Comparison of ENCODE assay signal across 17 cellular contexts in the genomic region with DNA sequence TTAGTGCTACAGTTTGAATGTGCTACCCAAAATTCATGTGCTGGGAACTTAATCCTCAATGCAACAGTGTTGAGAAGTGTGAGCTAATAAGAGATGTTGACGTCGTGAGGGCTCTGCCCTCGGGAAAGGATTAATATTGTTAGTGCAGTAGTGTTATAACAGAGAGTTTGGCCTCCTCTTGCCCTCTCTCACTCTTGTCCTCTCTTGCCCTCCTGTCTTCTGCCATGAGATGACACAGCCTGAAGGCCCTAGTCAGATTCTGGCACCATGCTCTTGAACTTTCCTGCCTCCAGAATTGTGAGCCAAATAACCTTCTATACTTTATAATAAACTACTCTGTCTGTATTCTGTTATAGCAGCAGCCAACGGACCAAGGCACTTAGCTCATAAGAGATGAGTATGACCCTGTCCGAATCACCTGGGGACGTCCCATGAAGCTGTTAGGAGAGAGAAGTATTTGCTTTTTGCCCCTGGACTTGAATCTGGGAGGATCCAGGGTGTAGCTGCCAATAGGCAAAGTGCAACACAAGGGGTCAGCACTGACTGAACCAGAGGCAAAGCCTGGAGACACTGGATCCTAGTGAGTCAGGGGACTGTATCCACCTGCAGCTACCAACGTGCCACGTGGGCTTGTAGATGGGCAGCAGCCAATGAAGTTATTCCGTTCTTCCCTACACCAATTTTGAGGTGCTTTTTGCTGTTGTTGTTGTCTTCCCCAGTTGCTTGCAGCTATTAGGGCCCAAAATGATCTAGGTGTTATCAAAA.
A peak's percentile ranks its signal among the peaks of the same experiment; 100 is the strongest.
DNase-seq lines count a peak whose midpoint lies in the region; ATAC-seq and TF ChIP-seq lines count a peak whose summit lies in the region.
"Had no signal": no experiment of that assay in that cellular context is flagged by ENCODE, and none has a peak within 500 bp of the region (broad histone marks: within the 10 kb centered on the region; RNA-seq: fewer than 3 reads in every experiment).

No MANE protein-coding gene starts in this region.

- no peak overlapping the region for H3K4me3 ChIP-seq in right cardiac atrium (ENCODE audit: low read length)
- no peak overlapping the region for H3K4me3 ChIP-seq in fibroblast of the aortic adventitia (ENCODE audit: low read depth, low read length)
- no peak overlapping the region for H3K4me3 ChIP-seq in CD8-positive, alpha-beta T cell (ENCODE audit: low read depth, low read length)

- DNase-seq in right cardiac atrium (no peak), cardiac septum (ENCODE audit: low spot score) (no peak), SK-MEL-5 (ENCODE audit: low read depth, low spot score) (peak; percentile 40), fibroblast of the aortic adventitia (ENCODE audit: low read depth) (no peak), amygdala (lab: John Stamatoyannopoulos, UW) (no peak)
- DNase-seq in CD8-positive, alpha-beta T cell, result no peak
- no peak for DNase-seq in naive thymus-derived CD8-positive, alpha-beta T cell
- DNase-seq: C1 segment of cervical spinal cord; effector CD8-positive, alpha-beta T cell; GF-D8; KBM-7; midbrain; NCI-H2171 treated with DMSO at 0.1 percent for 48 hours; posterior cingulate gyrus; stimulated activated CD4-positive, alpha-beta T cell treated with anti-CD3 and anti-CD28 coated beads, Interleukin-2, amount 100 ng/mL, for 48 hours had no signal

- H3K4me1 ChIP-seq in right cardiac atrium (ENCODE audit: control insufficient read depth, insufficient read depth, low read length), result no peaks in the 10 kb centered on the region
- H3K4me1 ChIP-seq in CD8-positive, alpha-beta T cell (ENCODE audit: insufficient read depth, low read length), result no peaks in the 10 kb centered on the region

- H3K36me3 Mint-ChIP-seq in CD8-positive, alpha-beta T cell, result no peaks in the 10 kb centered on the region
- H3K36me3 Mint-ChIP-seq in naive thymus-derived CD8-positive, alpha-beta T cell, result peaks cover 0 to 13% (median 10%) of the 10 kb centered on the region in 3 donors

- CTCF ChIA-PET in CD8-positive, alpha-beta T cell (lab: Charles Lee), result interaction anchor here (1.1 kb wide), 1 partner anchor 67 kb away, joined by 3 read pairs; no protein-coding TSS in a partner anchor

- POLR2A ChIA-PET in CD8-positive, alpha-beta T cell (lab: Charles Lee), result no interaction called here
- POLR2A ChIA-PET in naive thymus-derived CD8-positive, alpha-beta T cell (lab: Charles Lee), result interaction anchor here (0.5 kb wide), 1 partner anchor 1532 kb away, joined by 3 read pairs; no protein-coding TSS in a partner anchor

- H3K36me3 ChIP-seq in CD8-positive, alpha-beta T cell (ENCODE audit: insufficient read depth, low read length), result no peaks in the 10 kb centered on the region

- H3K9me3 ChIP-seq in right cardiac atrium (ENCODE audit: control insufficient read depth, low read length), result no peaks in the 10 kb centered on the region
- no peaks in the 10 kb centered on the region for H3K9me3 ChIP-seq in CD8-positive, alpha-beta T cell (ENCODE audit: low read length)

- peaks cover 15% of the 10 kb centered on the region for H3K9me3 Mint-ChIP-seq in CD8-positive, alpha-beta T cell
- peaks cover 0 to 32% (median 24%) of the 10 kb centered on the region in 9 donors for H3K9me3 Mint-ChIP-seq in naive thymus-derived CD8-positive, alpha-beta T cell

- H3K4me1 Mint-ChIP-seq in CD8-positive, alpha-beta T cell (ENCODE audit: low read depth), result no peaks in the 10 kb centered on the region
- peaks cover 0 to 2% (median 0%) of the 10 kb centered on the region in 4 donors for H3K4me1 Mint-ChIP-seq in naive thymus-derived CD8-positive, alpha-beta T cell
- H3K4me1 Mint-ChIP-seq: stimulated activated memory B cell treated with anti-CD40 and anti-IgM and Interleukin-4, amounts not matched to agents 10 μg/mL and 1 μg/mL and 100 μg/mL, for 72 hours had no signal

- in situ Hi-C loops in SK-MEL-5 (cut with HindIII; ENCODE audit: low pct_unique_long_range_greater_than_20kb, low sequenced_read_pairs), result no loop called here

- peak; percentile 28 to 51 for ATAC-seq in right cardiac atrium
- ATAC-seq in GM18498 (IDR thresholded peaks at IDR 0.05; ENCODE audit: unreplicated experiment), result no peak
- no peak for ATAC-seq in CD8-positive, alpha-beta T cell
- no peak for ATAC-seq in naive thymus-derived CD8-positive, alpha-beta T cell
- ATAC-seq: stimulated activated memory B cell treated with anti-CD40 and anti-IgM and Interleukin-4, amounts not matched to agents 10 μg/mL and 1 μg/mL and 100 μg/mL, for 72 hours had no signal

- no peaks in the 10 kb centered on the region for H3K27me3 ChIP-seq in right cardiac atrium (ENCODE audit: control insufficient read depth, insufficient read depth)
- H3K27me3 ChIP-seq in CD8-positive, alpha-beta T cell (ENCODE audit: insufficient read depth, low read length), result no peaks in the 10 kb centered on the region

- H3K27ac ChIP-seq in right cardiac atrium (ENCODE audit: low read length), result no peak overlapping the region
- H3K27ac ChIP-seq in CD8-positive, alpha-beta T cell (ENCODE audit: low read depth, low read length), result no peak overlapping the region

- peak; percentile 18 for TF ChIP-seq CTCF in fibroblast of the aortic adventitia (IDR thresholded peaks at IDR 0.05; ENCODE audit: insufficient read depth, low read length)
- TF ChIP-seq CTCF in CD8-positive, alpha-beta T cell (IDR thresholded peaks at IDR 0.05), result no peak

- 62% methylated on average over 9 of the region's 9 CpGs for WGBS in right cardiac atrium

- H3K4me3 Mint-ChIP-seq in CD8-positive, alpha-beta T cell, result no peak overlapping the region
- no peak overlapping the region for H3K4me3 Mint-ChIP-seq in naive thymus-derived CD8-positive, alpha-beta T cell
- H3K4me3 Mint-ChIP-seq: stimulated activated memory B cell treated with anti-CD40 and anti-IgM and Interleukin-4, amounts not matched to agents 10 μg/mL and 1 μg/mL and 100 μg/mL, for 72 hours had no signal

- H3K27ac Mint-ChIP-seq in CD8-positive, alpha-beta T cell, result no peak overlapping the region
- H3K27ac Mint-ChIP-seq in naive thymus-derived CD8-positive, alpha-beta T cell, result no peak overlapping the region
- H3K27ac Mint-ChIP-seq: stimulated activated memory B cell treated with anti-CD40 and anti-IgM and Interleukin-4, amounts not matched to agents 10 μg/mL and 1 μg/mL and 100 μg/mL, for 72 hours had no signal

- H3K27me3 Mint-ChIP-seq in CD8-positive, alpha-beta T cell (ENCODE audit: low read depth), result peaks cover 21% of the 10 kb centered on the region
- H3K27me3 Mint-ChIP-seq in naive thymus-derived CD8-positive, alpha-beta T cell, result peaks cover 12 to 55% (median 28%) of the 10 kb centered on the region in 5 donors

- intact Hi-C loops in right cardiac atrium (cut with DNase I) (no loop called here), cardiac septum (cut with DNase I) (no loop called here)
- intact Hi-C loops in CD8-positive, alpha-beta T cell (cut with DNase I, micrococcal nuclease), result no loop called here

Comparison
In these comparisons a context has a peak if more than half of its experiments do, and no peak if none do; other contexts are left out.
1. ATAC-seq: peak in right cardiac atrium (2 of 2); none in GM18498 (single experiment), CD8-positive, alpha-beta T cell (single experiment) and naive thymus-derived CD8-positive, alpha-beta T cell (0 of 2).